Comparison of ENCODE assay signal across 6 cellular contexts in genomic region chr9:129081388-129081889, GRCh38. TPM values are rescaled to one million over a fixed set of nuclear protein-coding genes. Genes with fewer than 3 reads are reported as not detected.
DNase-seq lines count a peak whose midpoint lies in the region; ATAC-seq and TF ChIP-seq lines count a peak whose summit lies in the region.

No MANE protein-coding gene starts in this region.

- H3K27me3 ChIP-seq in lung (ENCODE audit: control insufficient read depth, insufficient read depth): no peaks in the 10 kb centered on the region

- H3K36me3 ChIP-seq in lung (ENCODE audit: control insufficient read depth in 2 of 2, insufficient read depth in 2 of 2, low read length in 2 of 2): peaks cover 0 to 19% of the 10 kb centered on the region in 2 donors

- no peaks in the 10 kb centered on the region for H3K9me3 ChIP-seq in lung (ENCODE audit: control insufficient read depth in 2 of 2, insufficient read depth in 1 of 2, low read length in 1 of 2)

- intact Hi-C loops in activated CD8-positive, alpha-beta T cell treated with anti-CD3 and anti-CD28 coated beads for 36 hours (cut with micrococcal nuclease): no loop called here

- H3K27me3 Mint-ChIP-seq in activated CD8-positive, alpha-beta T cell treated with anti-CD3 and anti-CD28 coated beads for 36 hours: no peaks in the 10 kb centered on the region

- no peaks in the 10 kb centered on the region for H3K9me3 Mint-ChIP-seq in activated CD8-positive, alpha-beta T cell treated with anti-CD3 and anti-CD28 coated beads for 36 hours

- DNase-seq in NCI-H1092 treated with DMSO at 0.1 percent for 48 hours (lab: John Stamatoyannopoulos, UW): peak; percentile 42
- no peak for DNase-seq in NCI-H1092 (lab: John Stamatoyannopoulos, UW)
- peak; percentile 35 for DNase-seq in activated CD8-positive, alpha-beta T cell treated with anti-CD3 and anti-CD28 coated beads for 36 hours
- peak; percentile 46 for DNase-seq in lung (ENCODE audit: low spot score)
- DNase-seq in KBM-7: no peak
- no peak for DNase-seq in activated CD4-positive, CD25-positive, alpha-beta regulatory T cell treated with anti-CD3 and anti-CD28 coated beads, Interleukin-2, amount 50 U/mL, for 72 hours

- ATAC-seq in activated CD8-positive, alpha-beta T cell treated with anti-CD3 and anti-CD28 coated beads for 36 hours: no peak
- ATAC-seq in lung (ENCODE audit: insufficient read depth, low FRiP score): no peak

- H3K4me3 Mint-ChIP-seq in activated CD8-positive, alpha-beta T cell treated with anti-CD3 and anti-CD28 coated beads for 36 hours: peak overlapping the region; percentile 88

- no peaks in the 10 kb centered on the region for H3K36me3 Mint-ChIP-seq in activated CD8-positive, alpha-beta T cell treated with anti-CD3 and anti-CD28 coated beads for 36 hours (ENCODE audit: low read depth)

- no peak for TF ChIP-seq CTCF in activated CD8-positive, alpha-beta T cell treated with anti-CD3 and anti-CD28 coated beads for 36 hours (IDR thresholded peaks at IDR 0.05)
- TF ChIP-seq CTCF in lung (IDR thresholded peaks at IDR 0.05; ENCODE audit: control extremely low read depth, extremely low read depth): no peak

- H3K27ac Mint-ChIP-seq in activated CD8-positive, alpha-beta T cell treated with anti-CD3 and anti-CD28 coated beads for 36 hours: peak overlapping the region; percentile 66

- CTCF ChIA-PET in activated CD8-positive, alpha-beta T cell treated with anti-CD3 and anti-CD28 coated beads for 36 hours (lab: Charles Lee): interaction anchor here (0.8 to 2.3 kb wide), 5 partner anchors 12 to 543 kb away, joined by 3 to 10 read pairs (median 5); no protein-coding TSS in a partner anchor

- in situ Hi-C loops in KBM-7 (cut with MboI; ENCODE audit: low pct_unique_long_range_greater_than_20kb, low sequenced_read_pairs): no loop called here

- H3K4me1 ChIP-seq in lung (ENCODE audit: control insufficient read depth in 2 of 2, insufficient read depth in 2 of 2, low read length in 2 of 2): no peaks in the 10 kb centered on the region

- H3K27ac ChIP-seq in lung (ENCODE audit: low read depth in 1 of 2, low read length in 1 of 2): peak overlapping the region; percentile 55 to 67

- H3K4me1 Mint-ChIP-seq in activated CD8-positive, alpha-beta T cell treated with anti-CD3 and anti-CD28 coated beads for 36 hours (ENCODE audit: low read depth): peaks cover 21% of the 10 kb centered on the region

- POLR2A ChIA-PET in activated CD8-positive, alpha-beta T cell treated with anti-CD3 and anti-CD28 coated beads for 36 hours (lab: Charles Lee): interaction anchor here (1.0 kb wide), 1 partner anchor 16 kb away, joined by 6 read pairs; no protein-coding TSS in a partner anchor

- peak overlapping the region; percentile 63 for H3K4me3 ChIP-seq in lung

- 2 to 4% methylated on average over 29 to 30 of the region's 30 CpGs for WGBS in lung, 2 donors

RNA-seq across cellular contexts. Expression of gene DOLPP1, which starts 0.5 kb away (rescaled TPM):
- total RNA-seq in activated CD8-positive, alpha-beta T cell treated with anti-CD3 and anti-CD28 coated beads for 36 hours: 10 to 100 TPM; 12.7 to 15.2 TPM
- 10 to 100 TPM in 1 of 2 donors, 1 to 10 TPM in 1; 7.0 to 17.6 TPM for total RNA-seq in lung
- polyA plus RNA-seq in lung: 10 to 100 TPM in 1 of 2 donors, 1 to 10 TPM in 1; 7.8 to 12.2 TPM

RNA-seq across cellular contexts. Expression of gene CRAT, which starts 29.2 kb away (rescaled TPM):
- 10 to 100 TPM; 11.8 to 12.7 TPM for total RNA-seq in activated CD8-positive, alpha-beta T cell treated with anti-CD3 and anti-CD28 coated beads for 36 hours
- 10 to 100 TPM; 14.5 to 26.0 TPM for total RNA-seq in lung
- 10 to 100 TPM; 10.4 to 18.6 TPM for polyA plus RNA-seq in lung

RNA-seq across cellular contexts. Expression of gene PTPA, which starts 29.8 kb away (rescaled TPM):
- 10 to 100 TPM; 95.3 to 98.5 TPM for total RNA-seq in activated CD8-positive, alpha-beta T cell treated with anti-CD3 and anti-CD28 coated beads for 36 hours
- 100 to 1,000 TPM in 1 of 2 donors, 10 to 100 TPM in 1; 62.5 to 145 TPM for total RNA-seq in lung
- 100 to 1,000 TPM; 103 to 130 TPM for polyA plus RNA-seq in lung

RNA-seq across cellular contexts. Expression of gene MIGA2, which starts 45.0 kb away (rescaled TPM):
- total RNA-seq in activated CD8-positive, alpha-beta T cell treated with anti-CD3 and anti-CD28 coated beads for 36 hours: 10 to 100 TPM; 34.6 to 35.8 TPM
- 10 to 100 TPM; 22.9 to 31.6 TPM for total RNA-seq in lung
- 10 to 100 TPM; 18.6 to 19.1 TPM for polyA plus RNA-seq in lung

RNA-seq across cellular contexts. Expression of gene SH3GLB2, which starts 53.3 kb away (rescaled TPM):
- 10 to 100 TPM; 49.3 to 50.8 TPM for total RNA-seq in activated CD8-positive, alpha-beta T cell treated with anti-CD3 and anti-CD28 coated beads for 36 hours
- total RNA-seq in lung: 10 to 100 TPM; 51.3 to 88.9 TPM
- polyA plus RNA-seq in lung: 100 to 1,000 TPM in 1 of 2 donors, 10 to 100 TPM in 1; 54.5 to 110 TPM

Comparison
In these comparisons a context has a peak if more than half of its experiments do, and no peak if none do; other contexts are left out.
1. DNase-seq: peak in NCI-H1092 treated with DMSO at 0.1 percent for 48 hours (single experiment), activated CD8-positive, alpha-beta T cell treated with anti-CD3 and anti-CD28 coated beads for 36 hours (single experiment) and lung (single experiment); none in NCI-H1092 (single experiment), KBM-7 (single experiment) and activated CD4-positive, CD25-positive, alpha-beta regulatory T cell treated with anti-CD3 and anti-CD28 coated beads, Interleukin-2, amount 50 U/mL, for 72 hours (single experiment).